ENCODE assay signal across 2 cellular contexts in genomic region chr1:98316286-98316685, GRCh38.
TF ChIP-seq lines count a peak whose summit lies in the region.

No MANE protein-coding gene starts in this region.

TF ChIP-seq in HCT116, 20 proteins besides CTCF, POLR2A, EP300 and RAD21:
- no peak for TF ChIP-seq YY1 (IDR thresholded peaks at IDR 0.05; ENCODE audit: extremely low read depth, insufficient replicate concordance, low read depth, low read length)
- no peak for TF ChIP-seq SRF (IDR thresholded peaks at IDR 0.05; ENCODE audit: low read depth)
- TF ChIP-seq EZH2phosphoT487 (IDR thresholded peaks at IDR 0.05; ENCODE audit: borderline replicate concordance) = no peak
- TF ChIP-seq JUND (IDR thresholded peaks at IDR 0.05) = no peak
- no peak for TF ChIP-seq POLR2AphosphoS5 (IDR thresholded peaks at IDR 0.05; ENCODE audit: low read depth, low read length)
- no peak for TF ChIP-seq CBX3 (IDR thresholded peaks at IDR 0.05; ENCODE audit: low read depth)
- TF ChIP-seq ATF3 (IDR thresholded peaks at IDR 0.05) = no peak
- no peak for TF ChIP-seq ZFX (IDR thresholded peaks at IDR 0.05)

TF ChIP-seq in SK-N-SH, 30 proteins besides CTCF, POLR2A, EP300 and RAD21:
- peak; percentile 68 for TF ChIP-seq TCF12 (IDR thresholded peaks at IDR 0.05)
- no peak for TF ChIP-seq FOXM1 (IDR thresholded peaks at IDR 0.05; ENCODE audit: low read depth)
- no peak for TF ChIP-seq REST (IDR thresholded peaks at IDR 0.05; ENCODE audit: low read depth, low read length)
- TF ChIP-seq MAX (IDR thresholded peaks at IDR 0.05; ENCODE audit: low read depth) = no peak
- TF ChIP-seq PBX3 (IDR thresholded peaks at IDR 0.05) = peak; percentile 54; the same call in 1 of the 2 replicates
- no peak for TF ChIP-seq FOXJ3 (CRISPR knock-in tag; IDR thresholded peaks at IDR 0.05)
- no peak for TF ChIP-seq ZBTB33 (IDR thresholded peaks at IDR 0.05; ENCODE audit: borderline replicate concordance, low read depth)
- TF ChIP-seq JUND (IDR thresholded peaks at IDR 0.05) = peak; percentile 73
- no peak for TF ChIP-seq RCOR1 (IDR thresholded peaks at IDR 0.05; ENCODE audit: low read length)
- peak; percentile 10; the same call in 1 of the 2 replicates for TF ChIP-seq RXRA (IDR thresholded peaks at IDR 0.05; ENCODE audit: borderline replicate concordance, low read depth)
- TF ChIP-seq FOSL2 (IDR thresholded peaks at IDR 0.05; ENCODE audit: borderline replicate concordance, low read depth) = peak; percentile 64
- TF ChIP-seq NFIC (IDR thresholded peaks at IDR 0.05; ENCODE audit: borderline replicate concordance) = peak; percentile 77
- TF ChIP-seq IRF3 (IDR thresholded peaks at IDR 0.05; ENCODE audit: low read depth, low read length) = no peak
